In the genomic region with DNA sequence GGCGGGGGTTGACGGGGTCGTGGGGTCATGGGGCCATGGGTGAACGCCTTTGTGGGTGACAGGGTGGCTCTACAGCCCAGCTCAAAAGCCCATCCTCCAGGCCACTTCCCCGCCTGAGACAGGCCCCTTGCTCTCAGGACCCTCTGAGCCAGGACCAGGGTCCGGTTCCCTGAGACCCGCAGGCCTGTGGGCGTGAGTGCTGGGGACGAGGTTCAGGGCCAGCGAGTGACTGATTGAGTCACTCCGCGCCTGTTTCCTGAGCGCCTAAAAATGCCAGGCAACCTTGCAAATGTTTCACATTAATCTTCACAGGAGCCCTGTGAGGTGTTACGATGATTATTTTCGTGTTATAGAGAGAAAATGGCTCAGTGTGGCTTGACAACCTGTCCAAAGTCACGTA, we compare ENCODE assay signal across 7 cellular contexts.
DNase-seq lines count a peak whose midpoint lies in the region; ATAC-seq, FAIRE-seq and TF ChIP-seq lines count a peak whose summit lies in the region.

No MANE protein-coding gene starts in this region.

- H3K36me3 ChIP-seq in HUES48 (ENCODE audit: control insufficient read depth, insufficient read depth, low read length): peaks cover 15% of the 10 kb centered on the region
- H3K36me3 ChIP-seq in breast epithelium: no peaks in the 10 kb centered on the region
- H3K36me3 ChIP-seq in mesodermal cell (ENCODE audit: control insufficient read depth, insufficient read depth, low read length): peaks cover 22% of the 10 kb centered on the region

- H3K9me3 ChIP-seq in HUES48 (ENCODE audit: control insufficient read depth, insufficient read depth, low read length): no peaks in the 10 kb centered on the region
- H3K9me3 ChIP-seq in breast epithelium: no peaks in the 10 kb centered on the region
- no peaks in the 10 kb centered on the region for H3K9me3 ChIP-seq in mesodermal cell (ENCODE audit: control insufficient read depth, low read length)

- no peak for TF ChIP-seq CTCF in breast epithelium (IDR thresholded peaks at IDR 0.05)

- 5% methylated on average over 4 of the region's 16 CpGs; no CpG with 5 or more reads in 1 of the 2 experiments for WGBS in mesodermal cell (ENCODE audit: insufficient coverage in 2 of 2), 2 experiments

- H3K9ac ChIP-seq in HUES48 (ENCODE audit: low read depth, low read length): peak overlapping the region; percentile 36

- peak; percentile 7 for DNase-seq in GM12891 (ENCODE audit: insufficient read length, low spot score)
- no peak for DNase-seq in breast epithelium (ENCODE audit: low spot score in 2 of 2)

- peak overlapping the region; percentile 97 for H3K27ac ChIP-seq in HUES48 (ENCODE audit: low read depth, low read length)
- peak overlapping the region; percentile 87 to 94 for H3K27ac ChIP-seq in breast epithelium
- peak overlapping the region; percentile 91 for H3K27ac ChIP-seq in mesodermal cell (ENCODE audit: low read depth, low read length, severe bottlenecking)

- ATAC-seq in HG03442 (IDR thresholded peaks at IDR 0.05; ENCODE audit: unreplicated experiment) (no peak), HG02571 (IDR thresholded peaks at IDR 0.05; ENCODE audit: unreplicated experiment) (no peak), GM21515 (IDR thresholded peaks at IDR 0.05; ENCODE audit: unreplicated experiment) (no peak)

- peaks cover 4% of the 10 kb centered on the region; the same call in 1 of the 2 replicates for H3K4me1 ChIP-seq in HUES48 (ENCODE audit: control insufficient read depth, insufficient read depth, low read length)
- no peaks in the 10 kb centered on the region for H3K4me1 ChIP-seq in breast epithelium
- no peaks in the 10 kb centered on the region for H3K4me1 ChIP-seq in mesodermal cell (ENCODE audit: control insufficient read depth, insufficient read depth, low read length, poor library complexity, severe bottlenecking)

- TF ChIP-seq POLR2A in GM12891 (IDR thresholded peaks at IDR 0.05; ENCODE audit: low read depth, low read length) (no peak), breast epithelium (IDR thresholded peaks at IDR 0.05) (no peak)

- peak; percentile 60 for FAIRE-seq in GM12891 (lab: Jason Lieb, UNC)

- intact Hi-C loops in breast epithelium (cut with DNase I; ENCODE audit: low total_unique reads): no loop called here

- H3K27me3 ChIP-seq in HUES48 (ENCODE audit: control insufficient read depth, insufficient read depth, low read length) (no peaks in the 10 kb centered on the region), breast epithelium (peaks cover 0 to 20% of the 10 kb centered on the region in 2 donors)

- H3K4me3 ChIP-seq in HUES48 (ENCODE audit: low read depth, low read length): peak overlapping the region; percentile 69
- peak overlapping the region; percentile 69 to 83 (median 70) for H3K4me3 ChIP-seq in breast epithelium
- H3K4me3 ChIP-seq in mesodermal cell (ENCODE audit: extremely low read depth, insufficient read depth, low read length, poor library complexity, severe bottlenecking): peak overlapping the region; percentile 56

TF ChIP-seq in GM12891, 5 proteins besides CTCF, POLR2A, EP300 and RAD21:
- TF ChIP-seq POLR2AphosphoS5 (IDR thresholded peaks at IDR 0.05; ENCODE audit: low read depth, low read length): no peak
TF ChIP-seq in GM12891: peak in this region for 0.
